In the genomic region with DNA sequence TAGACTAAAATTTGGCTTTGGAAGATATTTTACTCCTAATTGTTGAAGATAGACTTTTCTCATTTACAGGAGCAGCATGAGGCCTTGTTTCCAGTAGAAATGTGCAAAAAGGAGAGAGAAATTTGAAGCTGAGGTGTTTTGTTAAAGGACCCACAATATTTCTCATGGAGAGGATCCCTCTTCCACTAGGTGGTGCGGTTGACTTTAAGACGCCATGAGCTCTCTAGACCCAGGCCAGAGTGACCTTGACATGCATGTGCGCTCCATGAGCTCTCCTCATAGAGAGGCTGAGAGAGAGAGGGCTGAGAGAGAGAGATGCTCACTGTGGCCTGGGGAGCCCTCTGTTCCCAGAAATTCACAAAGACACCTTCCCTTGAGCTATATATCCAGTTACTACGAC, we compare ENCODE assay signal across 27 cellular contexts.
DNase-seq lines count a peak whose midpoint lies in the region; ATAC-seq and TF ChIP-seq lines count a peak whose summit lies in the region.
"Had no signal": no experiment of that assay in that cellular context is flagged by ENCODE, and none has a peak within 500 bp of the region (broad histone marks: within the 10 kb centered on the region; RNA-seq: fewer than 3 reads in every experiment).

No MANE protein-coding gene starts in this region.

- CTCF ChIA-PET in WTC11 (lab: Charles Lee) = no interaction called here

- H3K9me3 ChIP-seq in NT2/D1 (ENCODE audit: insufficient read depth, low read length) = no peaks in the 10 kb centered on the region
- H3K9me3 ChIP-seq: esophagus squamous epithelium, gastrocnemius medialis, SK-N-SH, tibial artery had no signal

- no peaks in the 10 kb centered on the region for H3K36me3 ChIP-seq in NT2/D1 (ENCODE audit: insufficient read depth, insufficient read length, low read length)
- H3K36me3 ChIP-seq: esophagus squamous epithelium, gastrocnemius medialis, right atrium auricular region, tibial artery had no signal

- no peaks in the 10 kb centered on the region for H3K4me1 ChIP-seq in NT2/D1 (ENCODE audit: insufficient read depth, insufficient read length)
- H3K4me1 ChIP-seq: esophagus squamous epithelium, gastrocnemius medialis, right atrium auricular region, tibial artery had no signal

- H3K9me3 Mint-ChIP-seq in WTC11 = peaks cover 55% of the 10 kb centered on the region

- DNase-seq in H4 (ENCODE audit: low spot score) = peak; percentile 10
- peak; percentile 25 for DNase-seq in HT-29 (ENCODE audit: low spot score)
- DNase-seq in NT2/D1 (ENCODE audit: low read depth, low spot score) = peak; percentile 3
- no peak for DNase-seq in WTC11 (ENCODE audit: low spot score)
- DNase-seq: activated CD4-positive, alpha-beta T cell treated with anti-CD3 and anti-CD28 coated beads, Interleukin-2, amount 10 ng/mL, durations not matched to agents 24 days and 14 days; activated gamma-delta T cell; activated T-cell treated with anti-CD3 and anti-CD28 coated beads, Interleukin-2, amount 50 U/mL, for 1 hour; CD4-positive, CD25-positive, alpha-beta regulatory T cell; central memory CD4-positive, alpha-beta T cell; esophagus squamous epithelium; gastrocnemius medialis; hippocampal formation; immature natural killer cell; IMR-90; NCI-H1417; SK-N-SH; stimulated activated CD4-positive, alpha-beta T cell treated with anti-CD3 and anti-CD28 coated beads, Interleukin-2, amount 100 ng/mL, for 24 hours; T-helper 17 cell; tibial artery had no signal

- H3K27me3 Mint-ChIP-seq in WTC11 (ENCODE audit: low read depth) = no peaks in the 10 kb centered on the region
- H3K27me3 Mint-ChIP-seq: activated CD4-positive, alpha-beta T cell treated with anti-CD3 and anti-CD28 coated beads, Interleukin-2, amount 10 ng/mL, durations not matched to agents 24 days and 14 days; CD4-positive, CD25-positive, alpha-beta regulatory T cell; dendritic cell treated with granulocyte-macrophage colony-stimulating factor and Interleukin-4, amounts not matched to agents 40 ng/mL and 50 ng/mL, for 4 days; T-helper 17 cell had no signal

- POLR2A ChIA-PET in WTC11 (lab: Charles Lee) = no interaction called here

- H3K9ac ChIP-seq in NT2/D1 (ENCODE audit: insufficient read length, low read depth) = no peak overlapping the region
- H3K9ac ChIP-seq: SK-N-SH had no signal

- H3K27ac Mint-ChIP-seq in WTC11 = no peak overlapping the region
- H3K27ac Mint-ChIP-seq: activated CD4-positive, alpha-beta T cell treated with anti-CD3 and anti-CD28 coated beads, Interleukin-2, amount 10 ng/mL, durations not matched to agents 24 days and 14 days; CD4-positive, CD25-positive, alpha-beta regulatory T cell; dendritic cell treated with granulocyte-macrophage colony-stimulating factor and Interleukin-4, amounts not matched to agents 40 ng/mL and 50 ng/mL, for 4 days; immature natural killer cell; T-helper 17 cell had no signal

- ATAC-seq in WTC11 = peak; percentile 70
- ATAC-seq in GM21717 (IDR thresholded peaks at IDR 0.05; ENCODE audit: unreplicated experiment) = no peak
- ATAC-seq in HG03025 (IDR thresholded peaks at IDR 0.05; ENCODE audit: low FRiP score, unreplicated experiment) = no peak
- no peak for ATAC-seq in GM19467 (IDR thresholded peaks at IDR 0.05; ENCODE audit: unreplicated experiment)
- no peak for ATAC-seq in HG02678 (IDR thresholded peaks at IDR 0.05; ENCODE audit: unreplicated experiment)
- ATAC-seq: gastrocnemius medialis, HCT116, T-helper 17 cell had no signal

- no peaks in the 10 kb centered on the region for H3K27me3 ChIP-seq in NT2/D1 (ENCODE audit: insufficient read depth, insufficient read length)
- H3K27me3 ChIP-seq: esophagus squamous epithelium, gastrocnemius medialis, right atrium auricular region, tibial artery had no signal

- peaks cover 36% of the 10 kb centered on the region for H3K36me3 Mint-ChIP-seq in WTC11
- H3K36me3 Mint-ChIP-seq: CD4-positive, CD25-positive, alpha-beta regulatory T cell; immature natural killer cell had no signal

- H3K4me1 Mint-ChIP-seq in WTC11 = peaks cover 3% of the 10 kb centered on the region; the same call in 1 of the 2 replicates
- H3K4me1 Mint-ChIP-seq: activated CD4-positive, alpha-beta T cell treated with anti-CD3 and anti-CD28 coated beads, Interleukin-2, amount 10 ng/mL, durations not matched to agents 24 days and 14 days; CD4-positive, CD25-positive, alpha-beta regulatory T cell; immature natural killer cell; neural crest cell; T-helper 17 cell had no signal

- H3K4me3 ChIP-seq in NT2/D1 (ENCODE audit: insufficient read length, low read depth) = no peak overlapping the region
- H3K4me3 ChIP-seq: esophagus squamous epithelium, gastrocnemius medialis, right atrium auricular region, tibial artery had no signal

- no peak overlapping the region for H3K4me3 Mint-ChIP-seq in WTC11
- H3K4me3 Mint-ChIP-seq: activated CD4-positive, alpha-beta T cell treated with anti-CD3 and anti-CD28 coated beads, Interleukin-2, amount 10 ng/mL, durations not matched to agents 24 days and 14 days; CD4-positive, CD25-positive, alpha-beta regulatory T cell; dendritic cell treated with granulocyte-macrophage colony-stimulating factor and Interleukin-4, amounts not matched to agents 40 ng/mL and 50 ng/mL, for 4 days; immature natural killer cell; neural crest cell; T-helper 17 cell had no signal

- TF ChIP-seq CTCF in WTC11 (IDR thresholded peaks at IDR 0.05) = no peak

TF ChIP-seq in WTC11, 78 proteins besides CTCF, POLR2A, EP300 and RAD21 (continues in another document):
- TF ChIP-seq USF2 (CRISPR knock-in tag; IDR thresholded peaks at IDR 0.05) (no peak), E2F4 (CRISPR knock-in tag; IDR thresholded peaks at IDR 0.05; ENCODE audit: borderline replicate concordance, low read depth) (no peak), FOXP1 (CRISPR knock-in tag; IDR thresholded peaks at IDR 0.05; ENCODE audit: borderline replicate concordance) (no peak), TEAD4 (CRISPR knock-in tag; IDR thresholded peaks at IDR 0.05) (no peak), KAT7 (CRISPR knock-in tag; IDR thresholded peaks at IDR 0.05; ENCODE audit: borderline replicate concordance) (no peak), CREB1 (CRISPR knock-in tag; IDR thresholded peaks at IDR 0.05) (no peak), AFF4 (CRISPR knock-in tag; IDR thresholded peaks at IDR 0.05; ENCODE audit: borderline replicate concordance) (no peak), GRHL2 (CRISPR knock-in tag; IDR thresholded peaks at IDR 0.05; ENCODE audit: insufficient replicate concordance, severe bottlenecking) (no peak)
- TF ChIP-seq, protein P1, sequence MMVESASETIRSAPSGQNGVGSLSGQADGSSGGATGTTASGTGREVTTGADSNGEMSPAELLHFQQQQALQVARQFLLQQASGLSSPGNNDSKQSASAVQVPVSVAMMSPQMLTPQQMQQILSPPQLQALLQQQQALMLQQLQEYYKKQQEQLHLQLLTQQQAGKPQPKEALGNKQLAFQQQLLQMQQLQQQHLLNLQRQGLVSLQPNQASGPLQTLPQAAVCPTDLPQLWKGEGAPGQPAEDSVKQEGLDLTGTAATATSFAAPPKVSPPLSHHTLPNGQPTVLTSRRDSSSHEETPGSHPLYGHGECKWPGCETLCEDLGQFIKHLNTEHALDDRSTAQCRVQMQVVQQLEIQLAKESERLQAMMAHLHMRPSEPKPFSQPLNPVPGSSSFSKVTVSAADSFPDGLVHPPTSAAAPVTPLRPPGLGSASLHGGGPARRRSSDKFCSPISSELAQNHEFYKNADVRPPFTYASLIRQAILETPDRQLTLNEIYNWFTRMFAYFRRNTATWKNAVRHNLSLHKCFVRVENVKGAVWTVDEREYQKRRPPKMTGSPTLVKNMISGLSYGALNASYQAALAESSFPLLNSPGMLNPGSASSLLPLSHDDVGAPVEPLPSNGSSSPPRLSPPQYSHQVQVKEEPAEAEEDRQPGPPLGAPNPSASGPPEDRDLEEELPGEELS (CRISPR knock-in tag; IDR thresholded peaks at IDR 0.05) = no peak
